Comparison of ENCODE assay signal across 1 cellular context in genomic region chr17:48990882-48991357, GRCh38.
TF ChIP-seq lines count a peak whose summit lies in the region.

No MANE protein-coding gene starts in this region.

TF ChIP-seq in H1, 55 proteins besides CTCF, POLR2A, EP300 and RAD21:
- TF ChIP-seq HDAC6 (IDR thresholded peaks at IDR 0.05; ENCODE audit: low read depth, low read length) (no peak), SP1 (IDR thresholded peaks at IDR 0.05; ENCODE audit: low read depth, low read length) (no peak), SIRT6 (IDR thresholded peaks at IDR 0.05; ENCODE audit: low read length) (no peak), PHF8 (conservative IDR thresholded peaks at IDR 0.05; ENCODE audit: low read depth, low read length) (no peak), BRCA1 (IDR thresholded peaks at IDR 0.05; ENCODE audit: low read depth, low read length) (no peak), ASH2L (IDR thresholded peaks at IDR 0.05; ENCODE audit: low read length) (no peak), TAF1 (IDR thresholded peaks at IDR 0.05; ENCODE audit: low read depth, low read length) (no peak)
